27 cellular contexts compared by ENCODE assay signal in the genomic region with DNA sequence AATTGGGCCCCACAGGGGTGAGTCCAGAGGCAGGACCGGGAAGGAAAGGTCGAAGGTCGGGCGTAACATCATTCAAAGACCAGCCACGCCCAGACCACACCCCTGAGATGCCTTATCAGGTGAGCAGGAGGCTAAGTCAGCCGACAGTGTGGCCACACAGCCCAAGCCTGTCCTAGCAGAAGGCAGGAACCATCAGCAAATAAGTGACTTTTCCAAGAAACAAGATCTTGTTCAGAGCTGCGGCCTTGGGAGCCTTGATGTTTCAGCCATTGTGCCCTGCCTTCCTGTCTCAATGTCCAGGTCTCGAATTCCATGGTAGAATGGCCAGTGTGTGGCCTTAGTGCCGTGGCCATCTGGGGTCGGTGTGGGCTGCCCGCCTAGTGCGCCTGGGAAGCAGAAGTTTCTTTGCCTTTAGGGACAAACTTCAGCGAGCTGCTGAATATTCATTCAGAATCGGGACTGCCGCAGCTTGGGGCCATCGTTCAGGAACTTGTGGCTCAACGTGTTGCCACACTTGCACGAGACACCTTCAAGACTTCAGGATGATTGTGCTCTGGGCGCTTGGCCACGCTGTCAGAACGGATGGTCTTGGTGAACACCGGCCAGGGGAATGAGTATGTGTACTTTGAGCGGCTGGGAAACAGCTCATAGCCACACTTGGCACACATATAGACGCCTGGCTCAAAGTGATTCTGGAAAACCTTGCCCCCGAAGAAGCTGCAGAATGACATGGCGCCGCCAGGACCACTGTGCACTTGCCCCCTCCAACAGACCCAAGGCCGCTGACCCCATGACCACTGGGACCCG. TPM values are rescaled to one million over a fixed set of nuclear protein-coding genes. Genes with fewer than 3 reads are reported as not detected.
DNase-seq lines count a peak whose midpoint lies in the region; ATAC-seq, FAIRE-seq and TF ChIP-seq lines count a peak whose summit lies in the region.
"Had no signal": no experiment of that assay in that cellular context is flagged by ENCODE, and none has a peak within 500 bp of the region (broad histone marks: within the 10 kb centered on the region; RNA-seq: fewer than 3 reads in every experiment).

No MANE protein-coding gene starts in this region.

- no peaks in the 10 kb centered on the region for H3K23me2 ChIP-seq in H1 (ENCODE audit: low read depth, low read length)

- CTCF ChIA-PET in Caco-2 (lab: Charles Lee) (no interaction called here), H1 (lab: Charles Lee; ENCODE audit: partially characterized antibody) (interaction anchor here (1.6 kb wide), 1 partner anchor 92 kb away, joined by 6 read pairs; no protein-coding TSS in a partner anchor)

- no peak overlapping the region for H2BK12ac ChIP-seq in H1 (ENCODE audit: low read depth, low read length)

- H3K27ac Mint-ChIP-seq in Caco-2 (ENCODE audit: unreplicated experiment) (peak overlapping the region; percentile 58), neural progenitor cell (no peak overlapping the region)
- H3K27ac Mint-ChIP-seq: IgD-negative memory B cell had no signal

- H4K20me1 ChIP-seq in H1 (replicated peaks in 1 of 2; ENCODE audit: control insufficient read depth in 1 of 2, insufficient read depth in 2 of 2, low read length in 2 of 2) (no peaks in the 10 kb centered on the region), neural progenitor cell (ENCODE audit: low read depth) (no peaks in the 10 kb centered on the region)

- H3K27me3 ChIP-seq in Caco-2 (replicated peaks; ENCODE audit: control insufficient read depth, insufficient read depth, low read length), result no peaks in the 10 kb centered on the region
- H3K27me3 ChIP-seq in MG63, result peaks cover 2% of the 10 kb centered on the region; the same call in 1 of the 2 replicates
- H3K27me3 ChIP-seq in H1 (replicated peaks in 1 of 4; ENCODE audit: control insufficient read depth in 3 of 4, extremely low read depth in 1 of 4, insufficient read depth in 3 of 4, low read length in 3 of 4), result peaks cover 0 to 13% (median 6%) of the 10 kb centered on the region in 4 experiments; a peak in 6 of 7 replicates
- peaks cover 76% of the 10 kb centered on the region for H3K27me3 ChIP-seq in neural progenitor cell

- peak; percentile 48 for ATAC-seq in mucosa of descending colon
- no peak for ATAC-seq in GM18519 (IDR thresholded peaks at IDR 0.05; ENCODE audit: low FRiP score, unreplicated experiment)
- ATAC-seq in GM19324 (IDR thresholded peaks at IDR 0.05; ENCODE audit: low FRiP score, unreplicated experiment), result no peak

- TF ChIP-seq CTCF in Caco-2 (IDR thresholded peaks at IDR 0.05; ENCODE audit: insufficient read depth in 1 of 2, low read depth in 1 of 2, low read length in 1 of 2, severe bottlenecking in 1 of 2, unreplicated experiment in 1 of 2), result no peak
- no peak for TF ChIP-seq CTCF in H1 (IDR thresholded peaks at IDR 0.05; ENCODE audit: control extremely low read depth in 1 of 3, insufficient read depth in 1 of 3, low read depth in 1 of 3, low read length in 3 of 3)
- no peak for TF ChIP-seq CTCF in mucosa of descending colon (IDR thresholded peaks at IDR 0.05)
- TF ChIP-seq CTCF in neural progenitor cell (IDR thresholded peaks at IDR 0.05), result no peak

- no peak overlapping the region for H3K4me3 Mint-ChIP-seq in Caco-2 (ENCODE audit: unreplicated experiment)
- H3K4me3 Mint-ChIP-seq in neural progenitor cell, result no peak overlapping the region
- H3K4me3 Mint-ChIP-seq: CD4-positive, CD25-positive, alpha-beta regulatory T cell; IgD-negative memory B cell had no signal

- no peak overlapping the region for H3K23ac ChIP-seq in H1 (ENCODE audit: insufficient read length)

- H2AFZ ChIP-seq in H1 (ENCODE audit: low read length), result no peak overlapping the region
- H2AFZ ChIP-seq in neural progenitor cell (replicated peaks), result no peak overlapping the region

- TF ChIP-seq EP300 in H1 (IDR thresholded peaks at IDR 0.05; ENCODE audit: borderline replicate concordance in 1 of 2, low read depth in 2 of 2, low read length in 2 of 2), result no peak

- H3K4me1 ChIP-seq in Caco-2 (peaks cover 66% of the 10 kb centered on the region), H1 (replicated peaks in 1 of 4; ENCODE audit: control insufficient read depth in 3 of 4, insufficient read depth in 4 of 4, low read length in 3 of 4) (no peaks in the 10 kb centered on the region), mucosa of descending colon (ENCODE audit: low read depth) (no peaks in the 10 kb centered on the region), neural progenitor cell (no peaks in the 10 kb centered on the region)

- H3K4me2 ChIP-seq in H1 (ENCODE audit: insufficient read depth in 1 of 2, low read depth in 2 of 2, low read length in 2 of 2) (no peak overlapping the region), neural progenitor cell (no peak overlapping the region)

- peak; percentile 78 to 90 for DNase-seq in Caco-2
- peak; percentile 77 for DNase-seq in MG63
- no peak for DNase-seq in H1 (ENCODE audit: low read depth in 1 of 2, low spot score in 2 of 2)
- DNase-seq in mucosa of descending colon, result peak in 1 of 3 donors; percentile 17
- DNase-seq in neural progenitor cell (ENCODE audit: low spot score), result no peak
- no peak for DNase-seq in epidermal melanocyte (ENCODE audit: insufficient read length, low spot score)
- DNase-seq: CD4-positive, CD25-positive, alpha-beta regulatory T cell; DMS53; NCI-H1092 treated with DMSO at 0.1 percent for 48 hours; NCI-H1436 treated with DMSO at 0.1 percent for 48 hours; NCI-H2029; NCI-H446; NCI-H524 treated with DMSO at 0.1 percent for 48 hours; NCI-H774; SHP77; T-helper 1 cell had no signal

- no peak overlapping the region for H3K14ac ChIP-seq in H1 (ENCODE audit: insufficient read length)

- H3K4ac ChIP-seq in H1 (replicated peaks; ENCODE audit: insufficient read length, low read depth, low read length), result no peak overlapping the region

- H3K9ac ChIP-seq in H1 (replicated peaks in 1 of 4; ENCODE audit: extremely low read depth in 1 of 4, low read depth in 3 of 4, low read length in 3 of 4) (no peak overlapping the region), neural progenitor cell (no peak overlapping the region)

- intact Hi-C loops in Caco-2 (cut with micrococcal nuclease; ENCODE audit: unreplicated experiment), result no loop called here
- intact Hi-C loops in mucosa of descending colon (cut with DNase I, micrococcal nuclease), result no loop called here

- H3K18ac ChIP-seq in H1 (ENCODE audit: extremely low read depth, low read length), result no peak overlapping the region

- TSS peak; percentile 40 for BruUV-seq in Caco-2 (replicated peaks; lab: Mats Ljungman, UMichigan)

- H3K27ac ChIP-seq in H1 (ENCODE audit: low read depth, low read length) (no peak overlapping the region), neural progenitor cell (no peak overlapping the region)
- H3K27ac ChIP-seq: RWPE1 had no signal

- no peaks in the 10 kb centered on the region for H3F3A ChIP-seq in neural progenitor cell (ENCODE audit: low read depth)

- no peak for FAIRE-seq in H1 (lab: Jason Lieb, UNC)
- FAIRE-seq: H54, HTR-8/SVneo had no signal

- H3K56ac ChIP-seq in H1 (replicated peaks; ENCODE audit: insufficient read length, low read depth, low read length), result no peak overlapping the region

- no peak overlapping the region for H2AK5ac ChIP-seq in H1 (ENCODE audit: low read depth, low read length)

- 91% methylated on average over 25 of the region's 29 CpGs; no CpG with 5 or more reads in 1 of the 2 experiments for WGBS in H1 (ENCODE audit: extremely low coverage in 1 of 2, insufficient coverage in 1 of 2, insufficient read length in 1 of 2, insufficient replicate concordance in 2 of 2, low coverage in 1 of 2, low lambda C conversion rate in 2 of 2, missing lambda C conversion rate in 1 of 2), 2 experiments

- POLR2A ChIA-PET in Caco-2 (lab: Charles Lee), result no interaction called here
- POLR2A ChIA-PET in H1 (lab: Charles Lee; ENCODE audit: partially characterized antibody), result interaction anchor here (0.9 kb wide), 1 partner anchor 120 kb away, joined by 3 read pairs; no protein-coding TSS in a partner anchor

- no peak overlapping the region for H2BK20ac ChIP-seq in H1 (ENCODE audit: low read length)

- no peak for TF ChIP-seq RAD21 in H1 (IDR thresholded peaks at IDR 0.05 in 1 of 2, conservative IDR thresholded peaks at IDR 0.05 in 1 of 2; ENCODE audit: low read depth in 2 of 2, low read length in 2 of 2)

- H3K27me3 Mint-ChIP-seq in Caco-2 (ENCODE audit: insufficient read depth, unreplicated experiment) (no peaks in the 10 kb centered on the region), neural progenitor cell (ENCODE audit: insufficient read depth, low read depth) (peaks cover 13% of the 10 kb centered on the region)

- H3K9me3 Mint-ChIP-seq in Caco-2 (ENCODE audit: unreplicated experiment), result peaks cover 12% of the 10 kb centered on the region
- H3K9me3 Mint-ChIP-seq in neural progenitor cell, result no peaks in the 10 kb centered on the region
- H3K9me3 Mint-ChIP-seq: IgD-negative memory B cell had no signal

- H2BK5ac ChIP-seq in H1 (ENCODE audit: low read depth, low read length), result no peak overlapping the region

- no peaks in the 10 kb centered on the region for H3K36me3 ChIP-seq in Caco-2 (ENCODE audit: control insufficient read depth, insufficient read depth, low read length)
- no peaks in the 10 kb centered on the region for H3K36me3 ChIP-seq in MG63
- H3K36me3 ChIP-seq in H1 (ENCODE audit: control insufficient read depth in 2 of 4, insufficient read depth in 4 of 4, low read length in 3 of 4), result no peaks in the 10 kb centered on the region
- no peaks in the 10 kb centered on the region for H3K36me3 ChIP-seq in mucosa of descending colon (ENCODE audit: low read depth)
- no peaks in the 10 kb centered on the region for H3K36me3 ChIP-seq in neural progenitor cell

- no peaks in the 10 kb centered on the region for H3K79me1 ChIP-seq in H1 (ENCODE audit: low read depth, low read length)

- H3K36me3 Mint-ChIP-seq in Caco-2 (ENCODE audit: insufficient read depth, unreplicated experiment), result peaks cover 25% of the 10 kb centered on the region
- no peaks in the 10 kb centered on the region for H3K36me3 Mint-ChIP-seq in neural progenitor cell
- H3K36me3 Mint-ChIP-seq: CD4-positive, CD25-positive, alpha-beta regulatory T cell; IgD-negative memory B cell had no signal

- no peak for TF ChIP-seq POLR2A in H1 (IDR thresholded peaks at IDR 0.05; ENCODE audit: control extremely low read depth in 1 of 2, low read depth in 2 of 2, low read length in 2 of 2)

- H3K4me1 Mint-ChIP-seq in Caco-2 (ENCODE audit: low read depth, unreplicated experiment), result peaks cover 52% of the 10 kb centered on the region
- H3K4me1 Mint-ChIP-seq in neural progenitor cell, result peaks cover 7% of the 10 kb centered on the region

- no peaks in the 10 kb centered on the region for H3K79me2 ChIP-seq in H1 (ENCODE audit: control insufficient read depth in 1 of 2, insufficient read depth in 2 of 2, low read length in 2 of 2)
- H3K79me2 ChIP-seq in neural progenitor cell (ENCODE audit: low read depth), result no peaks in the 10 kb centered on the region

- H4K91ac ChIP-seq in H1 (replicated peaks; ENCODE audit: insufficient read length, low read length), result no peak overlapping the region

- no peak overlapping the region for H4K5ac ChIP-seq in H1 (ENCODE audit: insufficient read length, low read depth, low read length)

- H4K8ac ChIP-seq in H1 (ENCODE audit: extremely low read depth, insufficient read depth, low read length), result 0 out of 2 replicates have a peak overlapping the region, but pooled peaks have one; percentile 28

- no peak overlapping the region for H2BK120ac ChIP-seq in H1 (replicated peaks; ENCODE audit: low read depth, low read length)

- no peak overlapping the region for H3K4me3 ChIP-seq in Caco-2 (ENCODE audit: low read depth, low read length)
- no peak overlapping the region for H3K4me3 ChIP-seq in MG63
- no peak overlapping the region for H3K4me3 ChIP-seq in H1 (ENCODE audit: extremely low read depth in 1 of 4, insufficient read depth in 2 of 4, low read depth in 3 of 4, low read length in 4 of 4)
- no peak overlapping the region for H3K4me3 ChIP-seq in mucosa of descending colon
- H3K4me3 ChIP-seq in neural progenitor cell, result no peak overlapping the region

- H3K9me3 ChIP-seq in Caco-2 (0 out of 2 replicates have a peak, but pooled peaks cover 8% of the 10 kb centered on the region), MG63 (no peaks in the 10 kb centered on the region), H1 (ENCODE audit: insufficient read depth in 2 of 2, low read depth in 1 of 2, low read length in 1 of 2) (0 out of 4 replicates have a peak, but pooled peaks cover 0 to 3% of the 10 kb centered on the region in 2 experiments), mucosa of descending colon (no peaks in the 10 kb centered on the region), neural progenitor cell (ENCODE audit: low read depth) (no peaks in the 10 kb centered on the region)

- no peak overlapping the region for H2BK15ac ChIP-seq in H1 (ENCODE audit: low read length)

RNA-seq across cellular contexts. Expression of gene IFNL4, which starts 6.1 kb away (rescaled TPM):
- total RNA-seq in Caco-2 (2022) (not detected in 2 replicates), mucosa of descending colon (not detected), neural progenitor cell (ENCODE audit: low replicate concordance) (not detected in 2 replicates)
- not detected in 2 replicates for total RNA-seq in MG63 (2014; rRNA removed; shearing (Covaris generic); ENCODE audit: low replicate concordance)
- total RNA-seq in H1 (2021; fragmentation: NEBNext Ultra II Directional; extraction: Animal tissue kit (Norgen Biotek cat#: 25700)), result not detected in 2 replicates
- not detected in 2 replicates for polyA plus RNA-seq in H1 (2011; rRNA removed)
- 0.06 TPM for polyA plus RNA-seq in H1 (2011; cell fraction: cytosol; rRNA removed)
- polyA plus RNA-seq in H1 (2011; cell fraction: nucleus; rRNA removed), result 0.10 TPM
- polyA plus RNA-seq in H1 (2012, experiment 1 of 2), result not detected in 4 replicates
- not detected for polyA plus RNA-seq in H1 (2012, experiment 2 of 2)
- 0.04 TPM for polyA plus RNA-seq in H1 (2013, experiment 1 of 2)
- polyA plus RNA-seq in H1 (2013, experiment 2 of 2), result not detected
- polyA minus RNA-seq in H1 (2011; rRNA and poly(A)+ RNA removed), result not detected in 2 replicates
- polyA minus RNA-seq in H1 (2011; cell fraction: cytosol; rRNA and poly(A)+ RNA removed), result not detected
- polyA minus RNA-seq in H1 (2011; cell fraction: nucleus; rRNA and poly(A)+ RNA removed), result not detected
- total RNA-seq: A172; CD4-positive, CD25-positive, alpha-beta regulatory T cell; Daoy; G401; SK-MEL-5 had no signal
- polyA plus RNA-seq: BJ; CD4-positive, CD25-positive, alpha-beta regulatory T cell; IgD-negative memory B cell had no signal

RNA-seq across cellular contexts. Expression of gene IFNL3, which starts 9.9 kb away (rescaled TPM):
- total RNA-seq in Caco-2 (2022) (not detected in 2 replicates), mucosa of descending colon (not detected), neural progenitor cell (ENCODE audit: low replicate concordance) (not detected in 2 replicates)
- not detected in 2 replicates for total RNA-seq in MG63 (2014; rRNA removed; shearing (Covaris generic); ENCODE audit: low replicate concordance)
- not detected in 2 replicates for total RNA-seq in H1 (2021; fragmentation: NEBNext Ultra II Directional; extraction: Animal tissue kit (Norgen Biotek cat#: 25700))
- polyA plus RNA-seq in H1 (2011; rRNA removed), result 0.11 TPM in 1 of 2 replicates, not detected in the other
- polyA plus RNA-seq in H1 (2011; cell fraction: cytosol; rRNA removed), result not detected
- not detected for polyA plus RNA-seq in H1 (2011; cell fraction: nucleus; rRNA removed)
- polyA plus RNA-seq in H1 (2012, experiment 1 of 2), result not detected in 4 replicates
- not detected for polyA plus RNA-seq in H1 (2012, experiment 2 of 2)
- not detected for polyA plus RNA-seq in H1 (2013, experiment 1 of 2)
- polyA plus RNA-seq in H1 (2013, experiment 2 of 2), result not detected
- polyA minus RNA-seq in H1 (2011; rRNA and poly(A)+ RNA removed), result not detected in 2 replicates
- not detected for polyA minus RNA-seq in H1 (2011; cell fraction: cytosol; rRNA and poly(A)+ RNA removed)
- polyA minus RNA-seq in H1 (2011; cell fraction: nucleus; rRNA and poly(A)+ RNA removed), result not detected
- total RNA-seq: A172; CD4-positive, CD25-positive, alpha-beta regulatory T cell; Daoy; G401; SK-MEL-5 had no signal
- polyA plus RNA-seq: BJ; CD4-positive, CD25-positive, alpha-beta regulatory T cell; IgD-negative memory B cell had no signal

RNA-seq across cellular contexts. Expression of gene IFNL2, which starts 13.5 kb away (rescaled TPM):
- total RNA-seq in Caco-2 (2022) (not detected in 2 replicates), mucosa of descending colon (not detected), neural progenitor cell (ENCODE audit: low replicate concordance) (not detected in 2 replicates)
- not detected in 2 replicates for total RNA-seq in MG63 (2014; rRNA removed; shearing (Covaris generic); ENCODE audit: low replicate concordance)
- total RNA-seq in H1 (2021; fragmentation: NEBNext Ultra II Directional; extraction: Animal tissue kit (Norgen Biotek cat#: 25700)), result not detected in 2 replicates
- not detected in 2 replicates for polyA plus RNA-seq in H1 (2011; rRNA removed)
- not detected for polyA plus RNA-seq in H1 (2011; cell fraction: cytosol; rRNA removed)
- not detected for polyA plus RNA-seq in H1 (2011; cell fraction: nucleus; rRNA removed)
- not detected in 4 replicates for polyA plus RNA-seq in H1 (2012, experiment 1 of 2)
- not detected for polyA plus RNA-seq in H1 (2012, experiment 2 of 2)
- polyA plus RNA-seq in H1 (2013, experiment 1 of 2), result not detected
- polyA plus RNA-seq in H1 (2013, experiment 2 of 2), result not detected
- not detected in 2 replicates for polyA minus RNA-seq in H1 (2011; rRNA and poly(A)+ RNA removed)
- polyA minus RNA-seq in H1 (2011; cell fraction: cytosol; rRNA and poly(A)+ RNA removed), result not detected
- not detected for polyA minus RNA-seq in H1 (2011; cell fraction: nucleus; rRNA and poly(A)+ RNA removed)
- total RNA-seq: A172; CD4-positive, CD25-positive, alpha-beta regulatory T cell; Daoy; G401; SK-MEL-5 had no signal
- polyA plus RNA-seq: BJ; CD4-positive, CD25-positive, alpha-beta regulatory T cell; IgD-negative memory B cell had no signal

RNA-seq across cellular contexts. Expression of gene IFNL1, which starts 41.5 kb away (rescaled TPM):
- total RNA-seq in Caco-2 (2022) (not detected in 2 replicates), mucosa of descending colon (not detected), neural progenitor cell (ENCODE audit: low replicate concordance) (not detected in 2 replicates)
- total RNA-seq in MG63 (2014; rRNA removed; shearing (Covaris generic); ENCODE audit: low replicate concordance), result not detected in 2 replicates
- not detected in 2 replicates for total RNA-seq in H1 (2021; fragmentation: NEBNext Ultra II Directional; extraction: Animal tissue kit (Norgen Biotek cat#: 25700))
- not detected in 2 replicates for polyA plus RNA-seq in H1 (2011; rRNA removed)
- polyA plus RNA-seq in H1 (2011; cell fraction: cytosol; rRNA removed), result not detected
- polyA plus RNA-seq in H1 (2011; cell fraction: nucleus; rRNA removed), result not detected
- not detected in 4 replicates for polyA plus RNA-seq in H1 (2012, experiment 1 of 2)
- not detected for polyA plus RNA-seq in H1 (2012, experiment 2 of 2)
- not detected for polyA plus RNA-seq in H1 (2013, experiment 1 of 2)
- polyA plus RNA-seq in H1 (2013, experiment 2 of 2), result not detected
- polyA minus RNA-seq in H1 (2011; rRNA and poly(A)+ RNA removed), result not detected in 2 replicates
- polyA minus RNA-seq in H1 (2011; cell fraction: cytosol; rRNA and poly(A)+ RNA removed), result not detected
- not detected for polyA minus RNA-seq in H1 (2011; cell fraction: nucleus; rRNA and poly(A)+ RNA removed)
- total RNA-seq: A172; CD4-positive, CD25-positive, alpha-beta regulatory T cell; Daoy; G401; SK-MEL-5 had no signal
- polyA plus RNA-seq: BJ; CD4-positive, CD25-positive, alpha-beta regulatory T cell; IgD-negative memory B cell had no signal

RNA-seq across cellular contexts. Expression of gene SYCN, which starts 50.7 kb away (rescaled TPM):
- not detected in 2 replicates for total RNA-seq in Caco-2 (2022)
- total RNA-seq in MG63 (2014; rRNA removed; shearing (Covaris generic); ENCODE audit: low replicate concordance), result not detected in 2 replicates
- not detected in 2 replicates for total RNA-seq in H1 (2021; fragmentation: NEBNext Ultra II Directional; extraction: Animal tissue kit (Norgen Biotek cat#: 25700))
- polyA plus RNA-seq in H1 (2011; rRNA removed), result not detected in 2 replicates
- not detected for polyA plus RNA-seq in H1 (2011; cell fraction: cytosol; rRNA removed)
- polyA plus RNA-seq in H1 (2011; cell fraction: nucleus; rRNA removed), result not detected
- not detected in 4 replicates for polyA plus RNA-seq in H1 (2012, experiment 1 of 2)
- polyA plus RNA-seq in H1 (2012, experiment 2 of 2), result not detected
- not detected for polyA plus RNA-seq in H1 (2013, experiment 1 of 2)
- polyA plus RNA-seq in H1 (2013, experiment 2 of 2), result not detected
- polyA minus RNA-seq in H1 (2011; rRNA and poly(A)+ RNA removed), result not detected in 2 replicates
- not detected for polyA minus RNA-seq in H1 (2011; cell fraction: cytosol; rRNA and poly(A)+ RNA removed)
- not detected for polyA minus RNA-seq in H1 (2011; cell fraction: nucleus; rRNA and poly(A)+ RNA removed)
- not detected for total RNA-seq in mucosa of descending colon
- total RNA-seq in neural progenitor cell (ENCODE audit: low replicate concordance), result not detected in 2 replicates
- total RNA-seq: A172; CD4-positive, CD25-positive, alpha-beta regulatory T cell; Daoy; G401; SK-MEL-5 had no signal
- polyA plus RNA-seq: BJ; CD4-positive, CD25-positive, alpha-beta regulatory T cell; IgD-negative memory B cell had no signal

Comparison
In these comparisons a context has a peak if more than half of its experiments do, and no peak if none do; other contexts are left out.
1. DNase-seq: peak in Caco-2 (2 of 2) and MG63 (single experiment); none in H1 (0 of 2), neural progenitor cell (single experiment) and epidermal melanocyte (single experiment).